In the genomic region with DNA sequence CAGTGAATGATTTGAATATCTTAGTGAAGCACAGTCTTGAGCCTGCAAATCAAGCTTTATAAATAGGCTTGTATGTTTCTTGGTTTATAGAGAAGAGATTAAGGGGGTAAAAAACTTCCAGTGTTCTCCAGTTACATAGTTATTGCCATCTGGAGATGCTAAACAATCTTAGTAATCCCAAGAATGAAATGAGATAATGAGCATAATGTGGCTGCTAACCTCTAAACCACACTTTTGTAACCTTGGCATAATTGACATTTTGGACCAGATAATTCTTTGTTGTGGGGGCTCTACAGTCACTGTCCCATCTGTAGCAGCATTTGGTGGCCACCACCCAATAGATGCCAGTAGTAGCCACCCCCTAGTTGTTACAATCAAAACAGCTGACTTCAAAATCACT, we compare ENCODE assay signal across 1 cellular context.
TF ChIP-seq lines count a peak whose summit lies in the region.

No MANE protein-coding gene starts in this region.

TF ChIP-seq in SK-N-SH, 30 proteins besides CTCF, POLR2A, EP300 and RAD21 (continued from another document):
- TF ChIP-seq, protein P1, sequence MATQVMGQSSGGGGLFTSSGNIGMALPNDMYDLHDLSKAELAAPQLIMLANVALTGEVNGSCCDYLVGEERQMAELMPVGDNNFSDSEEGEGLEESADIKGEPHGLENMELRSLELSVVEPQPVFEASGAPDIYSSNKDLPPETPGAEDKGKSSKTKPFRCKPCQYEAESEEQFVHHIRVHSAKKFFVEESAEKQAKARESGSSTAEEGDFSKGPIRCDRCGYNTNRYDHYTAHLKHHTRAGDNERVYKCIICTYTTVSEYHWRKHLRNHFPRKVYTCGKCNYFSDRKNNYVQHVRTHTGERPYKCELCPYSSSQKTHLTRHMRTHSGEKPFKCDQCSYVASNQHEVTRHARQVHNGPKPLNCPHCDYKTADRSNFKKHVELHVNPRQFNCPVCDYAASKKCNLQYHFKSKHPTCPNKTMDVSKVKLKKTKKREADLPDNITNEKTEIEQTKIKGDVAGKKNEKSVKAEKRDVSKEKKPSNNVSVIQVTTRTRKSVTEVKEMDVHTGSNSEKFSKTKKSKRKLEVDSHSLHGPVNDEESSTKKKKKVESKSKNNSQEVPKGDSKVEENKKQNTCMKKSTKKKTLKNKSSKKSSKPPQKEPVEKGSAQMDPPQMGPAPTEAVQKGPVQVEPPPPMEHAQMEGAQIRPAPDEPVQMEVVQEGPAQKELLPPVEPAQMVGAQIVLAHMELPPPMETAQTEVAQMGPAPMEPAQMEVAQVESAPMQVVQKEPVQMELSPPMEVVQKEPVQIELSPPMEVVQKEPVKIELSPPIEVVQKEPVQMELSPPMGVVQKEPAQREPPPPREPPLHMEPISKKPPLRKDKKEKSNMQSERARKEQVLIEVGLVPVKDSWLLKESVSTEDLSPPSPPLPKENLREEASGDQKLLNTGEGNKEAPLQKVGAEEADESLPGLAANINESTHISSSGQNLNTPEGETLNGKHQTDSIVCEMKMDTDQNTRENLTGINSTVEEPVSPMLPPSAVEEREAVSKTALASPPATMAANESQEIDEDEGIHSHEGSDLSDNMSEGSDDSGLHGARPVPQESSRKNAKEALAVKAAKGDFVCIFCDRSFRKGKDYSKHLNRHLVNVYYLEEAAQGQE (IDR thresholded peaks at IDR 0.05; ENCODE audit: low read depth, low read length), result no peak
- no peak for TF ChIP-seq RCOR1 (IDR thresholded peaks at IDR 0.05; ENCODE audit: low read length)
- TF ChIP-seq SIN3A (IDR thresholded peaks at IDR 0.05; ENCODE audit: borderline replicate concordance, low read depth, low read length), result no peak
- TF ChIP-seq GATA2 (CRISPR knock-in tag; IDR thresholded peaks at IDR 0.05), result no peak
- no peak for TF ChIP-seq NRF1 (IDR thresholded peaks at IDR 0.05; ENCODE audit: low read depth, low read length)
- peak; percentile 69; the same call in 1 of the 2 replicates for TF ChIP-seq TCF12 (IDR thresholded peaks at IDR 0.05)
- TF ChIP-seq JUND (IDR thresholded peaks at IDR 0.05), result no peak
- TF ChIP-seq POLR2AphosphoS5 (IDR thresholded peaks at IDR 0.05; ENCODE audit: low read depth, low read length), result no peak
